In genomic region chr17:77778636-77779524, GRCh38 we compare ENCODE assay signal across 8 cellular contexts.
A peak's percentile ranks its signal among the peaks of the same experiment; 100 is the strongest.
DNase-seq lines count a peak whose midpoint lies in the region; ATAC-seq and TF ChIP-seq lines count a peak whose summit lies in the region.

No MANE protein-coding gene starts in this region.

- no peak for TF ChIP-seq EP300 in sigmoid colon (IDR thresholded peaks at IDR 0.05)

- ATAC-seq in Right ventricle myocardium superior (ENCODE audit: poor library complexity) (peak; percentile 97), HG02981 (IDR thresholded peaks at IDR 0.05; ENCODE audit: unreplicated experiment) (no peak), HG02938 (IDR thresholded peaks at IDR 0.05; ENCODE audit: unreplicated experiment) (no peak)

- H3K4me3 ChIP-seq in sigmoid colon = peak overlapping the region in 1 of 4 donors; percentile 19

- H3K4me1 ChIP-seq in sigmoid colon = peaks cover 0 to 19% (median 16%) of the 10 kb centered on the region in 4 donors

- peak overlapping the region; percentile 76 to 86 (median 78) for H3K27ac ChIP-seq in sigmoid colon

- H3K36me3 ChIP-seq in sigmoid colon = no peaks in the 10 kb centered on the region

- DNase-seq in GOT3 (lab: John Stamatoyannopoulos, UW) (peak; percentile 11), SHP77 treated with DMSO at 0.1 percent for 48 hours (lab: John Stamatoyannopoulos, UW) (peak; percentile 67), Right ventricle myocardium superior (peak; percentile 86), sigmoid colon (peak; percentile 94), COLO829 (ENCODE audit: low spot score) (no peak), GF-D8 (lab: John Stamatoyannopoulos, UW) (no peak)

- H3K9me3 ChIP-seq in sigmoid colon = no peaks in the 10 kb centered on the region

- 48 to 79% methylated on average over 17 of the region's 17 CpGs for WGBS in sigmoid colon, 2 donors

- intact Hi-C loops in Right ventricle myocardium superior (cut with DNase I) (no loop called here), sigmoid colon (cut with DNase I) (loop anchor here (5.0 kb wide), 1 partner anchor 42 kb away; no protein-coding TSS in a partner anchor)

- no peak for TF ChIP-seq CTCF in sigmoid colon (IDR thresholded peaks at IDR 0.05)

- no peaks in the 10 kb centered on the region for H3K27me3 ChIP-seq in sigmoid colon

- no peak for TF ChIP-seq POLR2A in sigmoid colon (IDR thresholded peaks at IDR 0.05)

Comparison
In these comparisons a context has a peak if more than half of its experiments do, and no peak if none do; other contexts are left out.
1. DNase-seq: peak in GOT3 (single experiment), SHP77 treated with DMSO at 0.1 percent for 48 hours (single experiment), Right ventricle myocardium superior (single experiment) and sigmoid colon (single experiment); none in COLO829 (single experiment) and GF-D8 (single experiment).